ENCODE assay signal across 8 cellular contexts in the genomic region with DNA sequence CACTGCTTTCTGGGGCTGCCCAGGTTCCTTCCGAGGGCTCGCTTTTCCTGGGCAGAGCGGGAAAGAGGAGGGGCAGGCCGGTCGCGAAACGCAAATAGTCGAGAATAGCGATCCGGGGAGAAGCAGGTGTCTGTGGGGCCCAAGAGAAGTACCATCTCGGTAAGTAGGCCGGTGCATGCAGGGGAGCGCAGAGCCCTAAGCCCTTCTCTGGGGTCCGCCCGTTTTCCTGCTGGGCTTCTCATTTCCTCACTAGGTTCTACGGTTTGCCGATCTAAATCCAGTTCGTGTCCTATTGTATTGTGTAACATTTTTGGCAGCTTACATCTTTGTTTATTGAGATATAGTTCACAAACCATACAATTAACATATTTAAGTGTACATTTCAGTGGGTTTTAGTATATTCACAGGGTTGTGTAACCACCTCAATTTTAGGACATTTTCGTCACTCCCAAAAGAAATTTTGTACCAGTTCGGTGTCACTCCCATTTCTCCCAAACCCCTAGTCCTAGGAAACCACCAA. TPM values are rescaled to one million over a fixed set of nuclear protein-coding genes. Genes with fewer than 3 reads are reported as not detected.
DNase-seq lines count a peak whose midpoint lies in the region; ATAC-seq and TF ChIP-seq lines count a peak whose summit lies in the region.

No MANE protein-coding gene starts in this region.

- no peak overlapping the region for H2BK15ac ChIP-seq in H9 (ENCODE audit: low read depth, low read length)
- no peak overlapping the region for H2BK15ac ChIP-seq in mesendoderm (replicated peaks; ENCODE audit: low read depth)

- no peaks in the 10 kb centered on the region for H3K27me3 ChIP-seq in H9 (ENCODE audit: insufficient read depth, low read length)
- no peaks in the 10 kb centered on the region for H3K27me3 ChIP-seq in SJCRH30
- no peaks in the 10 kb centered on the region for H3K27me3 ChIP-seq in duodenal mucosa (ENCODE audit: control insufficient read depth in 1 of 2, insufficient read depth in 2 of 2, low read length in 2 of 2)
- no peaks in the 10 kb centered on the region for H3K27me3 ChIP-seq in mesendoderm (ENCODE audit: insufficient read depth, low read length, poor library complexity)
- no peaks in the 10 kb centered on the region for H3K27me3 ChIP-seq in tibial nerve

- peaks cover 7% of the 10 kb centered on the region for H3K23me2 ChIP-seq in H9 (ENCODE audit: insufficient read length, low read depth, low read length, poor library complexity, severe bottlenecking)

- no peak overlapping the region for H4K8ac ChIP-seq in H9 (replicated peaks; ENCODE audit: insufficient read length, low read depth, low read length)
- H4K8ac ChIP-seq in mesendoderm (ENCODE audit: low read depth, low read length), result no peak overlapping the region

- no peak for DNase-seq in H9
- DNase-seq in SJCRH30, result peak in 1 of 2 experiments; percentile 57
- no peak for DNase-seq in mesendoderm
- DNase-seq in tibial nerve (ENCODE audit: low spot score in 2 of 2), result no peak
- no peak for DNase-seq in GOT3 (lab: John Stamatoyannopoulos, UW)

- no peaks in the 10 kb centered on the region for H4K20me1 ChIP-seq in H9 (ENCODE audit: control insufficient read depth, insufficient read depth, insufficient read length)

- H3K4me3 ChIP-seq in SJCRH30 (peak overlapping the region; percentile 73), duodenal mucosa (ENCODE audit: low read depth in 1 of 2, low read length in 2 of 2) (peak overlapping the region; percentile 92 to 93), mesendoderm (ENCODE audit: low read length) (peak overlapping the region; percentile 67), tibial nerve (peak overlapping the region; percentile 63 to 89 (median 82))

- TF ChIP-seq CTCF in C4-2B (conservative IDR thresholded peaks at IDR 0.05), result no peak
- TF ChIP-seq CTCF in H9 (conservative IDR thresholded peaks at IDR 0.05), result no peak
- TF ChIP-seq CTCF in tibial nerve (IDR thresholded peaks at IDR 0.05), result no peak

- H4K91ac ChIP-seq in H9 (ENCODE audit: insufficient read length, low read depth, low read length), result no peak overlapping the region

- no peak overlapping the region for H2AK5ac ChIP-seq in H9 (ENCODE audit: insufficient read length, low read length)
- no peak overlapping the region for H2AK5ac ChIP-seq in mesendoderm (ENCODE audit: low read length)

- H2BK12ac ChIP-seq in H9 (ENCODE audit: insufficient read length, low read depth, low read length), result no peak overlapping the region

- H3K9me3 Mint-ChIP-seq in H9, result no peaks in the 10 kb centered on the region

- H3K9me3 ChIP-seq in H9 (ENCODE audit: control insufficient read depth, low read depth, low read length) (no peaks in the 10 kb centered on the region), SJCRH30 (replicated peaks) (no peaks in the 10 kb centered on the region), duodenal mucosa (ENCODE audit: control insufficient read depth in 1 of 2, low read length in 2 of 2) (no peaks in the 10 kb centered on the region), tibial nerve (no peaks in the 10 kb centered on the region)

- H3K56ac ChIP-seq in H9 (ENCODE audit: insufficient read length, low read depth, low read length) (no peak overlapping the region), mesendoderm (ENCODE audit: low read length) (peak overlapping the region; percentile 89)

- H2BK20ac ChIP-seq in H9 (ENCODE audit: low read depth, low read length, poor library complexity, severe bottlenecking), result no peak overlapping the region

- H3K18ac ChIP-seq in H9 (ENCODE audit: insufficient read length, low read depth, low read length) (peak overlapping the region; percentile 57), mesendoderm (ENCODE audit: low read length) (peak overlapping the region; percentile 3)

- no peak overlapping the region for H4K5ac ChIP-seq in H9 (ENCODE audit: insufficient read length, low read depth, low read length)
- no peak overlapping the region for H4K5ac ChIP-seq in mesendoderm (ENCODE audit: low read length)

- no peak overlapping the region for H3K4ac ChIP-seq in H9 (ENCODE audit: low read depth, low read length)
- no peak overlapping the region for H3K4ac ChIP-seq in mesendoderm (ENCODE audit: low read depth, low read length)

- H3K27ac Mint-ChIP-seq in H9, result peak overlapping the region; percentile 89 to 99 (median 98); a peak in 4 of 7 replicates

- no peaks in the 10 kb centered on the region for H3K79me2 ChIP-seq in H9 (ENCODE audit: insufficient read depth, low read length)
- no peaks in the 10 kb centered on the region for H3K79me2 ChIP-seq in mesendoderm (ENCODE audit: control insufficient read depth, insufficient read depth, low read length)

- peaks cover 15 to 23% of the 10 kb centered on the region in 2 experiments for H3K4me1 Mint-ChIP-seq in H9

- WGBS in H9 (ENCODE audit: extremely low coverage, insufficient read length, low lambda C conversion rate), result no CpG with 5 or more reads among the region's 20 CpGs
- WGBS in mesendoderm (ENCODE audit: extremely low coverage, insufficient coverage, low lambda C conversion rate), result no CpG with 5 or more reads among the region's 20 CpGs
- 3 to 4% methylated on average over 20 of the region's 20 CpGs for WGBS in tibial nerve, 2 donors

- peak overlapping the region; percentile 90 for H3K14ac ChIP-seq in H9 (ENCODE audit: insufficient read depth, low read length)

- peak overlapping the region; percentile 53 for H2BK120ac ChIP-seq in H9 (ENCODE audit: low read depth, low read length, poor library complexity, severe bottlenecking)
- H2BK120ac ChIP-seq in mesendoderm (ENCODE audit: low read depth, low read length), result no peak overlapping the region

- H3K36me3 Mint-ChIP-seq in H9 (ENCODE audit: insufficient read depth in 1 of 3, low read depth in 3 of 3), result peaks cover 0 to 3% (median 0%) of the 10 kb centered on the region in 3 experiments; a peak in 1 of 7 replicates

- no peaks in the 10 kb centered on the region for H3K36me3 ChIP-seq in SJCRH30
- peaks cover 0 to 6% of the 10 kb centered on the region in 2 donors for H3K36me3 ChIP-seq in duodenal mucosa (ENCODE audit: control insufficient read depth in 1 of 2, insufficient read depth in 2 of 2, low read length in 2 of 2)
- no peaks in the 10 kb centered on the region for H3K36me3 ChIP-seq in mesendoderm (ENCODE audit: control insufficient read depth, insufficient read depth, low read length)
- peaks cover 0 to 8% (median 0%) of the 10 kb centered on the region in 3 donors for H3K36me3 ChIP-seq in tibial nerve

- no peak for ATAC-seq in GM19328 (IDR thresholded peaks at IDR 0.05; ENCODE audit: unreplicated experiment)

- H3T11ph ChIP-seq in H9 (ENCODE audit: low read length), result no peak overlapping the region

- H3K4me2 ChIP-seq in H9 (ENCODE audit: insufficient read depth, insufficient read length, low read length) (peak overlapping the region; percentile 93), mesendoderm (ENCODE audit: low read length) (peak overlapping the region; percentile 41)

- H3K27me3 Mint-ChIP-seq in H9 (ENCODE audit: low read depth), result no peaks in the 10 kb centered on the region

- H3K4me3 Mint-ChIP-seq in H9, result peak overlapping the region; percentile 85 to 95

- H2BK5ac ChIP-seq in H9 (ENCODE audit: insufficient read length, low read length) (no peak overlapping the region), mesendoderm (ENCODE audit: low read length) (no peak overlapping the region)

- H3K79me1 ChIP-seq in H9 (ENCODE audit: insufficient read depth, low read depth, low read length, poor library complexity, severe bottlenecking), result no peaks in the 10 kb centered on the region
- H3K79me1 ChIP-seq in mesendoderm (ENCODE audit: low read length), result no peaks in the 10 kb centered on the region

- H3K27ac ChIP-seq in C4-2B (peak overlapping the region; percentile 77), H9 (ENCODE audit: insufficient read length, low read depth, low read length) (no peak overlapping the region), SJCRH30 (peak overlapping the region; percentile 67), duodenal mucosa (ENCODE audit: low read depth, low read length) (peak overlapping the region; percentile 98), mesendoderm (ENCODE audit: low read depth, low read length) (no peak overlapping the region), tibial nerve (peak overlapping the region; percentile 94 to 100 (median 96))

- no peak overlapping the region for H3K23ac ChIP-seq in H9 (ENCODE audit: insufficient read length, low read depth, low read length)
- no peak overlapping the region for H3K23ac ChIP-seq in mesendoderm (ENCODE audit: low read length)

- TF ChIP-seq POLR2A in tibial nerve (IDR thresholded peaks at IDR 0.05), result no peak

- peaks cover 3% of the 10 kb centered on the region; the same call in 1 of the 2 replicates for H3K4me1 ChIP-seq in H9 (ENCODE audit: insufficient read depth, low read length)
- H3K4me1 ChIP-seq in SJCRH30, result peaks cover 22% of the 10 kb centered on the region
- H3K4me1 ChIP-seq in duodenal mucosa (ENCODE audit: control insufficient read depth in 1 of 2, insufficient read depth in 2 of 2, low read length in 2 of 2), result peaks cover 22 to 34% of the 10 kb centered on the region in 2 donors
- peaks cover 6% of the 10 kb centered on the region for H3K4me1 ChIP-seq in mesendoderm (ENCODE audit: control insufficient read depth, low read depth, low read length)
- H3K4me1 ChIP-seq in tibial nerve, result peaks cover 0 to 54% (median 30%) of the 10 kb centered on the region in 4 donors

- peak overlapping the region; percentile 58 for H2AFZ ChIP-seq in H9 (ENCODE audit: low read length)

- no peak for TF ChIP-seq EP300 in tibial nerve (IDR thresholded peaks at IDR 0.05)

- H3K9ac ChIP-seq in H9 (ENCODE audit: extremely low read depth, insufficient read length, low read length) (peak overlapping the region; percentile 81), duodenal mucosa (ENCODE audit: low read depth in 1 of 2, low read length in 2 of 2) (peak overlapping the region; percentile 89 to 98), mesendoderm (ENCODE audit: low read length) (peak overlapping the region; percentile 82)

RNA-seq across cellular contexts. Expression of a gene that starts 6.9 kb away (rescaled TPM):
- total RNA-seq in H9 (2021) (3.8 and 4.3 TPM in 2 replicates), tibial nerve (10 to 100 TPM; 11.7 to 27.1 (median 19.3) TPM)
- total RNA-seq in SJCRH30 (2014; rRNA removed; shearing (Covaris generic)), result 13.9 and 15.7 TPM in 2 replicates
- polyA plus RNA-seq in mesendoderm (2013, experiment 1 of 2), result 1.5 TPM
- polyA plus RNA-seq in mesendoderm (2013, experiment 2 of 2), result 1.5 TPM

RNA-seq across cellular contexts. Expression of a gene that starts 18.1 kb away (rescaled TPM):
- 74.3 and 81.0 TPM in 2 replicates for total RNA-seq in H9 (2021)
- total RNA-seq in SJCRH30 (2014; rRNA removed; shearing (Covaris generic)), result 729 and 792 TPM in 2 replicates
- polyA plus RNA-seq in mesendoderm (2013, experiment 1 of 2), result 107 TPM
- 109 TPM for polyA plus RNA-seq in mesendoderm (2013, experiment 2 of 2)
- 1,000 to 10,000 TPM; 2,056 to 2,934 (median 2,402) TPM for total RNA-seq in tibial nerve

RNA-seq across cellular contexts. Expression of a gene that starts 18.3 kb away (rescaled TPM):
- total RNA-seq in H9 (2021) (0.46 and 0.55 TPM in 2 replicates), tibial nerve (under 1 TPM; 0.30 to 0.98 (median 0.86) TPM)
- total RNA-seq in SJCRH30 (2014; rRNA removed; shearing (Covaris generic)), result 0.20 TPM in 1 of 2 replicates, not detected in the other
- 0.22 TPM for polyA plus RNA-seq in mesendoderm (2013, experiment 1 of 2)
- 0.28 TPM for polyA plus RNA-seq in mesendoderm (2013, experiment 2 of 2)

Comparison
In these comparisons a context has a peak if more than half of its experiments do, and no peak if none do; other contexts are left out.
1. H3K27ac ChIP-seq: peak in C4-2B (single experiment), SJCRH30 (single experiment), duodenal mucosa (single experiment) and tibial nerve (4 of 4); none in H9 (single experiment) and mesendoderm (single experiment).
2. Peak in every context shown above with its lines, with median percentiles within 50 percentile points of each other: H3K9ac ChIP-seq and H3K4me3 ChIP-seq.